13 cellular contexts compared by ENCODE assay signal in the genomic region with DNA sequence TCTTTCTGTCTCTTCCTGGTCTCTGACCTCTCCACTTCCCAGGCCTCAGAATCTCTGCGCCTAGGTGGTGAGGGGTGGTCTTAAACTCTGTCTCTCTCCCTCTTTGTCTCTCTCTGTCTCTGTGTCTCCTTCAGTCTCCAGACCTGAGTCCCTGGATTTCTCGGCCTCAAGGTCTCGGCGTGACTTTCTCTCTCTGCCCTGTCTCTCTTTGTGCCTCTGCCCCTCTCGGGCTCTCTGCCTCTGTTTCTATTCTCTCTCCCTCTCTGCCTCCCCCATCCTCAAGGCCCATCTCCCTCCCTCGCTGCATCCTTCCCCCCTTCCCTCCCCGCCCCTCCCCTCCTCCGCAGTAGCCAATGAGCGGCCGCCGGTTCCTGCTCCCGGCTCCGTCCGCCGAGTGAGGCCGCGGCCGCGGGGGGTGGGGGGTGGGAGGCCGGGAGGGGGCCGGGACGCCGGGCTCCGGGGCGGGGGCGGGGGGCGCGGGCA. TPM values are rescaled to one million over a fixed set of nuclear protein-coding genes. Genes with fewer than 3 reads are reported as not detected.
A peak's percentile ranks its signal among the peaks of the same experiment; 100 is the strongest.
DNase-seq lines count a peak whose midpoint lies in the region; ATAC-seq, FAIRE-seq and TF ChIP-seq lines count a peak whose summit lies in the region.
"Had no signal": no experiment of that assay in that cellular context is flagged by ENCODE, and none has a peak within 500 bp of the region (broad histone marks: within the 10 kb centered on the region; RNA-seq: fewer than 3 reads in every experiment).

A gene with protein sequence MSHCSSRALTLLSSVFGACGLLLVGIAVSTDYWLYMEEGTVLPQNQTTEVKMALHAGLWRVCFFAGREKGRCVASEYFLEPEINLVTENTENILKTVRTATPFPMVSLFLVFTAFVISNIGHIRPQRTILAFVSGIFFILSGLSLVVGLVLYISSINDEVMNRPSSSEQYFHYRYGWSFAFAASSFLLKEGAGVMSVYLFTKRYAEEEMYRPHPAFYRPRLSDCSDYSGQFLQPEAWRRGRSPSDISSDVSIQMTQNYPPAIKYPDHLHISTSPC (plus strand): TSS at position 346 of the 483 bp plus-strand sequence. CDS start 3,554 bp downstream, outside the sequence.

- WGBS in stomach, 5 donors: 2 to 3% (median 2%) methylated on average over 15 to 28 of the region's 28 CpGs

- peak within 1 kb of the TSS; percentile 87 for H3K4me2 ChIP-seq in astrocyte (ENCODE audit: low read length)

- H3K4me1 ChIP-seq in astrocyte (ENCODE audit: insufficient read depth, low read length) (peaks cover 2% of the 10 kb centered on the region), stomach (peaks cover 9 to 40% (median 25%) of the 10 kb centered on the region in 4 donors), gastrocnemius medialis (peaks cover 0 to 3% of the 10 kb centered on the region in 2 donors)
- H3K4me1 ChIP-seq: pancreas had no signal

- H3K4me3 ChIP-seq in astrocyte (ENCODE audit: insufficient read depth, low read depth, low read length): peak within 1 kb of the TSS; percentile 44
- peak within 1 kb of the TSS in 3 of 4 donors; percentile 10 to 11 (median 10) for H3K4me3 ChIP-seq in stomach
- peak within 1 kb of the TSS in 2 of 4 donors; percentile 22 to 25 for H3K4me3 ChIP-seq in gastrocnemius medialis
- H3K4me3 ChIP-seq: pancreas had no signal

- H4K20me1 ChIP-seq in astrocyte (ENCODE audit: insufficient read depth, low read length): no peaks in the 10 kb centered on the region

- ATAC-seq in gastrocnemius medialis: no peak

- H3K27ac ChIP-seq in astrocyte (ENCODE audit: low read depth, low read length) (no peak within 1 kb of the TSS), stomach (no peak within 1 kb of the TSS), gastrocnemius medialis (no peak within 1 kb of the TSS)
- H3K27ac ChIP-seq: C4-2B, epithelial cell of prostate, pancreas had no signal

- H3K79me2 ChIP-seq in astrocyte (ENCODE audit: insufficient read depth, low read length): no peaks in the 10 kb centered on the region

- H3K27ac Mint-ChIP-seq in activated T-cell treated with anti-CD3 and anti-CD28 coated beads, Interleukin-2, amount 50 U/mL, for 24 hours: no peak within 1 kb of the TSS
- H3K27ac Mint-ChIP-seq in astrocyte (ENCODE audit: unreplicated experiment): no peak within 1 kb of the TSS

- TF ChIP-seq POLR2A in stomach (IDR thresholded peaks at IDR 0.05) (no peak), gastrocnemius medialis (IDR thresholded peaks at IDR 0.05) (no peak)

- TF ChIP-seq CTCF in astrocyte (IDR thresholded peaks at IDR 0.05; ENCODE audit: insufficient read depth, low read depth, low read length): no peak
- TF ChIP-seq CTCF in stomach (IDR thresholded peaks at IDR 0.05): no peak
- no peak for TF ChIP-seq CTCF in gastrocnemius medialis (IDR thresholded peaks at IDR 0.05 in 4 of 5, conservative IDR thresholded peaks at IDR 0.05 in 1 of 5)

- H3K9me3 ChIP-seq in astrocyte (ENCODE audit: insufficient read depth, low read depth, low read length): no peaks in the 10 kb centered on the region
- H3K9me3 ChIP-seq in stomach: no peaks in the 10 kb centered on the region
- H3K9me3 ChIP-seq in gastrocnemius medialis: no peaks in the 10 kb centered on the region
- H3K9me3 ChIP-seq: pancreas had no signal

- in situ Hi-C loops in gastrocnemius medialis (cut with MboI; ENCODE audit: low sequenced_read_pairs in 4 of 4): loop anchor here in 1 of 4 donors (10.0 kb wide), 1 partner anchor 116 kb away; no protein-coding TSS in a partner anchor

- no peak for DNase-seq in activated T-cell treated with anti-CD3 and anti-CD28 coated beads, Interleukin-2, amount 50 U/mL, for 24 hours
- DNase-seq in activated T-cell treated with anti-CD3 and anti-CD28 coated beads for 4 hours (no peak), astrocyte (ENCODE audit: low read depth) (no peak), iPS-NIHi11 (ENCODE audit: low spot score) (peak; percentile 74), stomach (no peak), gastrocnemius medialis (no peak), HuH-7.5 (ENCODE audit: low spot score) (no peak)
- no peak for DNase-seq in NK-92 treated with Interleukin-12 subunit alpha and Interleukin-12 subunit beta, amount 100 ng/mL, for 24 hours (lab: John Stamatoyannopoulos, UW)
- DNase-seq: pancreas had no signal

- TF ChIP-seq EP300 in stomach (IDR thresholded peaks at IDR 0.05): no peak

- peak within 1 kb of the TSS; percentile 73 for H2AFZ ChIP-seq in astrocyte (ENCODE audit: low read depth, low read length)

- H3K27me3 Mint-ChIP-seq in activated T-cell treated with anti-CD3 and anti-CD28 coated beads, Interleukin-2, amount 50 U/mL, for 24 hours: peaks cover 89% of the 10 kb centered on the region
- H3K27me3 Mint-ChIP-seq in astrocyte (ENCODE audit: low read depth, unreplicated experiment): peaks cover 77% of the 10 kb centered on the region

- H3K27me3 ChIP-seq in astrocyte (ENCODE audit: insufficient read depth, low read length): peaks cover 46% of the 10 kb centered on the region
- peaks cover 20 to 98% (median 78%) of the 10 kb centered on the region in 3 donors for H3K27me3 ChIP-seq in stomach
- peaks cover 69 to 70% (median 70%) of the 10 kb centered on the region in 3 donors for H3K27me3 ChIP-seq in gastrocnemius medialis

- H3K9ac ChIP-seq in astrocyte (ENCODE audit: low read length): peak within 1 kb of the TSS; percentile 52

- no peaks in the 10 kb centered on the region for H3K36me3 Mint-ChIP-seq in activated T-cell treated with anti-CD3 and anti-CD28 coated beads, Interleukin-2, amount 50 U/mL, for 24 hours (ENCODE audit: low read depth)
- peaks cover 4% of the 10 kb centered on the region for H3K36me3 Mint-ChIP-seq in astrocyte (ENCODE audit: low read depth, unreplicated experiment)

- FAIRE-seq in astrocyte (lab: Jason Lieb, UNC): no peak
- FAIRE-seq: pancreas, RCC 7860 had no signal

- H3K36me3 ChIP-seq in astrocyte (ENCODE audit: insufficient read depth, low read length): no peaks in the 10 kb centered on the region
- no peaks in the 10 kb centered on the region for H3K36me3 ChIP-seq in stomach
- H3K36me3 ChIP-seq in gastrocnemius medialis: no peaks in the 10 kb centered on the region
- H3K36me3 ChIP-seq: pancreas had no signal

- H3K9me3 Mint-ChIP-seq in activated T-cell treated with anti-CD3 and anti-CD28 coated beads, Interleukin-2, amount 50 U/mL, for 24 hours: no peaks in the 10 kb centered on the region
- peaks cover 3% of the 10 kb centered on the region for H3K9me3 Mint-ChIP-seq in astrocyte (ENCODE audit: unreplicated experiment)

- H3K4me3 Mint-ChIP-seq in activated T-cell treated with anti-CD3 and anti-CD28 coated beads, Interleukin-2, amount 50 U/mL, for 24 hours: peak within 1 kb of the TSS; percentile 5
- H3K4me3 Mint-ChIP-seq in astrocyte (ENCODE audit: unreplicated experiment): peak within 1 kb of the TSS; percentile 83

- intact Hi-C loops in stomach (cut with DNase I; ENCODE audit: low total_unique reads): loop anchor here (10.0 kb wide), 1 partner anchor 116 kb away; no protein-coding TSS in a partner anchor
- intact Hi-C loops in gastrocnemius medialis (cut with DNase I; ENCODE audit: low total_unique reads): no loop called here

- peaks cover 19% of the 10 kb centered on the region for H3K4me1 Mint-ChIP-seq in activated T-cell treated with anti-CD3 and anti-CD28 coated beads, Interleukin-2, amount 50 U/mL, for 24 hours (ENCODE audit: low read depth)
- peaks cover 9% of the 10 kb centered on the region for H3K4me1 Mint-ChIP-seq in astrocyte (ENCODE audit: low read depth, unreplicated experiment)

RNA-seq across cellular contexts. Expression of the gene that starts here (rescaled TPM):
- total RNA-seq in astrocyte (3.5 and 4.4 TPM in 2 replicates), stomach (not detected), gastrocnemius medialis (not detected)
- under 1 TPM in 1 of 3 donors, not detected in 2; 0.05 TPM for polyA plus RNA-seq in stomach
- total RNA-seq: activated CD8-positive, alpha-beta memory T cell treated with anti-CD3 and anti-CD28 coated beads for 36 hours had no signal
